ENCODE assay signal across 2 cellular contexts in the genomic region with DNA sequence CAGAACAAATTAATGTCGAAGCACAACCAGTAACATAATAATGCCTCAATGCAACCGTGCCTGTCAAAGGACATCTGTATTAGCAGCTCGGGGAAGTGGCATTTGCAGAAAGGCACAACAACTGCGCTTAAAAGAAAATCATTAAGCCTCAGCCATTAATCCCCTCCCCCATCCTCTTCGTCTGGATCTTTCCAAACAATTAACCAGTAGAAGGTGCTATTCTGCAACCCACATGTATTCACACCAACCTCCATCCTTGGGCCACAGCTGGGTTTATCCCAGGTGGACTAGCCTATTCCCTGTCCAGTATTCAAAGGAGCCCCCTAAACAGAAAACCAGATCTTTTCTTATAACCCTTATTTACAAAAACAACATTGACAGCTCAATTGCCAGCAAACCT.
TF ChIP-seq lines count a peak whose summit lies in the region.

No MANE protein-coding gene starts in this region.

TF ChIP-seq in HCT116, 20 proteins besides CTCF, POLR2A, EP300 and RAD21:
- TF ChIP-seq, protein P1, sequence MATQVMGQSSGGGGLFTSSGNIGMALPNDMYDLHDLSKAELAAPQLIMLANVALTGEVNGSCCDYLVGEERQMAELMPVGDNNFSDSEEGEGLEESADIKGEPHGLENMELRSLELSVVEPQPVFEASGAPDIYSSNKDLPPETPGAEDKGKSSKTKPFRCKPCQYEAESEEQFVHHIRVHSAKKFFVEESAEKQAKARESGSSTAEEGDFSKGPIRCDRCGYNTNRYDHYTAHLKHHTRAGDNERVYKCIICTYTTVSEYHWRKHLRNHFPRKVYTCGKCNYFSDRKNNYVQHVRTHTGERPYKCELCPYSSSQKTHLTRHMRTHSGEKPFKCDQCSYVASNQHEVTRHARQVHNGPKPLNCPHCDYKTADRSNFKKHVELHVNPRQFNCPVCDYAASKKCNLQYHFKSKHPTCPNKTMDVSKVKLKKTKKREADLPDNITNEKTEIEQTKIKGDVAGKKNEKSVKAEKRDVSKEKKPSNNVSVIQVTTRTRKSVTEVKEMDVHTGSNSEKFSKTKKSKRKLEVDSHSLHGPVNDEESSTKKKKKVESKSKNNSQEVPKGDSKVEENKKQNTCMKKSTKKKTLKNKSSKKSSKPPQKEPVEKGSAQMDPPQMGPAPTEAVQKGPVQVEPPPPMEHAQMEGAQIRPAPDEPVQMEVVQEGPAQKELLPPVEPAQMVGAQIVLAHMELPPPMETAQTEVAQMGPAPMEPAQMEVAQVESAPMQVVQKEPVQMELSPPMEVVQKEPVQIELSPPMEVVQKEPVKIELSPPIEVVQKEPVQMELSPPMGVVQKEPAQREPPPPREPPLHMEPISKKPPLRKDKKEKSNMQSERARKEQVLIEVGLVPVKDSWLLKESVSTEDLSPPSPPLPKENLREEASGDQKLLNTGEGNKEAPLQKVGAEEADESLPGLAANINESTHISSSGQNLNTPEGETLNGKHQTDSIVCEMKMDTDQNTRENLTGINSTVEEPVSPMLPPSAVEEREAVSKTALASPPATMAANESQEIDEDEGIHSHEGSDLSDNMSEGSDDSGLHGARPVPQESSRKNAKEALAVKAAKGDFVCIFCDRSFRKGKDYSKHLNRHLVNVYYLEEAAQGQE (IDR thresholded peaks at IDR 0.05; ENCODE audit: low read depth) = no peak
- TF ChIP-seq, protein P2, sequence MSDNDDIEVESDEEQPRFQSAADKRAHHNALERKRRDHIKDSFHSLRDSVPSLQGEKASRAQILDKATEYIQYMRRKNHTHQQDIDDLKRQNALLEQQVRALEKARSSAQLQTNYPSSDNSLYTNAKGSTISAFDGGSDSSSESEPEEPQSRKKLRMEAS (IDR thresholded peaks at IDR 0.05) = peak; percentile 48
- no peak for TF ChIP-seq SRF (IDR thresholded peaks at IDR 0.05; ENCODE audit: low read depth)
- peak; percentile 39 for TF ChIP-seq YY1 (IDR thresholded peaks at IDR 0.05; ENCODE audit: extremely low read depth, insufficient replicate concordance, low read depth, low read length)

TF ChIP-seq in K562, 482 proteins besides CTCF, POLR2A, EP300 and RAD21 (continues in another document):
- TF ChIP-seq, protein P3, sequence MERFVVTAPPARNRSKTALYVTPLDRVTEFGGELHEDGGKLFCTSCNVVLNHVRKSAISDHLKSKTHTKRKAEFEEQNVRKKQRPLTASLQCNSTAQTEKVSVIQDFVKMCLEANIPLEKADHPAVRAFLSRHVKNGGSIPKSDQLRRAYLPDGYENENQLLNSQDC (CRISPR knock-in tag; IDR thresholded peaks at IDR 0.05) = no peak
- TF ChIP-seq, protein P4, sequence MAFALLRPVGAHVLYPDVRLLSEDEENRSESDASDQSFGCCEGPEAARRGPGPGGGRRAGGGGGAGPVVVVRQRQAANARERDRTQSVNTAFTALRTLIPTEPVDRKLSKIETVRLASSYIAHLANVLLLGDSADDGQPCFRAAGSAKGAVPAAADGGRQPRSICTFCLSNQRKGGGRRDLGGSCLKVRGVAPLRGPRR (CRISPR knock-in tag; IDR thresholded peaks at IDR 0.05) = no peak
- TF ChIP-seq ZNF184 (CRISPR knock-in tag; IDR thresholded peaks at IDR 0.05) = no peak
- TF ChIP-seq CTBP1 (IDR thresholded peaks at IDR 0.05; ENCODE audit: borderline replicate concordance) = peak; percentile 64; the same call in 1 of the 2 replicates
- no peak for TF ChIP-seq ZNF778 (CRISPR knock-in tag; IDR thresholded peaks at IDR 0.05)
- 0 out of 2 replicates have a peak, but pooled peaks have one; percentile 50 for TF ChIP-seq HDAC2 (IDR thresholded peaks at IDR 0.05)
- TF ChIP-seq E2F6 (IDR thresholded peaks at IDR 0.05; ENCODE audit: borderline replicate concordance in 1 of 2, extremely low read depth in 1 of 2, insufficient read depth in 1 of 2, insufficient read length in 1 of 2, low read depth in 1 of 2, low read length in 1 of 2, poor library complexity in 1 of 2, severe bottlenecking in 1 of 2) = no peak
- TF ChIP-seq, protein P5, sequence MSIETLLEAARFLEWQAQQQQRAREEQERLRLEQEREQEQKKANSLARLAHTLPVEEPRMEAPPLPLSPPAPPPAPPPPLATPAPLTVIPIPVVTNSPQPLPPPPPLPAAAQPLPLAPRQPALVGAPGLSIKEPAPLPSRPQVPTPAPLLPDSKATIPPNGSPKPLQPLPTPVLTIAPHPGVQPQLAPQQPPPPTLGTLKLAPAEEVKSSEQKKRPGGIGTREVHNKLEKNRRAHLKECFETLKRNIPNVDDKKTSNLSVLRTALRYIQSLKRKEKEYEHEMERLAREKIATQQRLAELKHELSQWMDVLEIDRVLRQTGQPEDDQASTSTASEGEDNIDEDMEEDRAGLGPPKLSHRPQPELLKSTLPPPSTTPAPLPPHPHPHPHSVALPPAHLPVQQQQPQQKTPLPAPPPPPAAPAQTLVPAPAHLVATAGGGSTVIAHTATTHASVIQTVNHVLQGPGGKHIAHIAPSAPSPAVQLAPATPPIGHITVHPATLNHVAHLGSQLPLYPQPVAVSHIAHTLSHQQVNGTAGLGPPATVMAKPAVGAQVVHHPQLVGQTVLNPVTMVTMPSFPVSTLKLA (conservative IDR thresholded peaks at IDR 0.05) = 0 out of 4 replicates have a peak, but pooled peaks have one; percentile 20 to 29
- TF ChIP-seq SMARCA4 (IDR thresholded peaks at IDR 0.05) = peak; percentile 70
- TF ChIP-seq EHMT2 (IDR thresholded peaks at IDR 0.05) = 0 out of 2 replicates have a peak, but pooled peaks have one; percentile 18
- TF ChIP-seq YY1 (IDR thresholded peaks at IDR 0.05; ENCODE audit: borderline replicate concordance in 1 of 3, control insufficient read depth in 1 of 3, extremely low read depth in 1 of 3, insufficient read depth in 3 of 3, insufficient read length in 1 of 3, insufficient replicate concordance in 2 of 3, low read depth in 1 of 3, low read length in 2 of 3) = peak in 1 of 3 experiments; percentile 60
- TF ChIP-seq DACH1 (IDR thresholded peaks at IDR 0.05; ENCODE audit: partially characterized antibody) = peak; percentile 97
- TF ChIP-seq ZNF764 (CRISPR knock-in tag; IDR thresholded peaks at IDR 0.05; ENCODE audit: low read depth) = peak; percentile 74; the same call in 1 of the 2 replicates
- TF ChIP-seq ETS2 (tag; IDR thresholded peaks at IDR 0.05; ENCODE audit: borderline replicate concordance, poor library complexity, severe bottlenecking) = no peak
- no peak for TF ChIP-seq THRB (CRISPR knock-in tag; conservative IDR thresholded peaks at IDR 0.05)
- TF ChIP-seq RB1 (IDR thresholded peaks at IDR 0.05; ENCODE audit: low read depth) = 0 out of 2 replicates have a peak, but pooled peaks have one; percentile 13
- TF ChIP-seq, protein P6, sequence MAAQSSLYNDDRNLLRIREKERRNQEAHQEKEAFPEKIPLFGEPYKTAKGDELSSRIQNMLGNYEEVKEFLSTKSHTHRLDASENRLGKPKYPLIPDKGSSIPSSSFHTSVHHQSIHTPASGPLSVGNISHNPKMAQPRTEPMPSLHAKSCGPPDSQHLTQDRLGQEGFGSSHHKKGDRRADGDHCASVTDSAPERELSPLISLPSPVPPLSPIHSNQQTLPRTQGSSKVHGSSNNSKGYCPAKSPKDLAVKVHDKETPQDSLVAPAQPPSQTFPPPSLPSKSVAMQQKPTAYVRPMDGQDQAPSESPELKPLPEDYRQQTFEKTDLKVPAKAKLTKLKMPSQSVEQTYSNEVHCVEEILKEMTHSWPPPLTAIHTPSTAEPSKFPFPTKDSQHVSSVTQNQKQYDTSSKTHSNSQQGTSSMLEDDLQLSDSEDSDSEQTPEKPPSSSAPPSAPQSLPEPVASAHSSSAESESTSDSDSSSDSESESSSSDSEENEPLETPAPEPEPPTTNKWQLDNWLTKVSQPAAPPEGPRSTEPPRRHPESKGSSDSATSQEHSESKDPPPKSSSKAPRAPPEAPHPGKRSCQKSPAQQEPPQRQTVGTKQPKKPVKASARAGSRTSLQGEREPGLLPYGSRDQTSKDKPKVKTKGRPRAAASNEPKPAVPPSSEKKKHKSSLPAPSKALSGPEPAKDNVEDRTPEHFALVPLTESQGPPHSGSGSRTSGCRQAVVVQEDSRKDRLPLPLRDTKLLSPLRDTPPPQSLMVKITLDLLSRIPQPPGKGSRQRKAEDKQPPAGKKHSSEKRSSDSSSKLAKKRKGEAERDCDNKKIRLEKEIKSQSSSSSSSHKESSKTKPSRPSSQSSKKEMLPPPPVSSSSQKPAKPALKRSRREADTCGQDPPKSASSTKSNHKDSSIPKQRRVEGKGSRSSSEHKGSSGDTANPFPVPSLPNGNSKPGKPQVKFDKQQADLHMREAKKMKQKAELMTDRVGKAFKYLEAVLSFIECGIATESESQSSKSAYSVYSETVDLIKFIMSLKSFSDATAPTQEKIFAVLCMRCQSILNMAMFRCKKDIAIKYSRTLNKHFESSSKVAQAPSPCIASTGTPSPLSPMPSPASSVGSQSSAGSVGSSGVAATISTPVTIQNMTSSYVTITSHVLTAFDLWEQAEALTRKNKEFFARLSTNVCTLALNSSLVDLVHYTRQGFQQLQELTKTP (IDR thresholded peaks at IDR 0.05; ENCODE audit: low read depth in 1 of 2, partially characterized antibody in 2 of 2) = peak in 1 of 2 experiments; percentile 29
- peak in 1 of 2 experiments; percentile 46; a peak in 1 of 4 replicates for TF ChIP-seq SIN3A (IDR thresholded peaks at IDR 0.05; ENCODE audit: borderline replicate concordance in 2 of 2, control insufficient read depth in 1 of 2, low read depth in 2 of 2, low read length in 2 of 2)
- TF ChIP-seq ATF1 (CRISPR knock-in tag; IDR thresholded peaks at IDR 0.05) = no peak
- TF ChIP-seq ATF1 (tag; IDR thresholded peaks at IDR 0.05) = 0 out of 2 replicates have a peak, but pooled peaks have one; percentile 39
- no peak for TF ChIP-seq BRCA1 (IDR thresholded peaks at IDR 0.05)
- no peak for TF ChIP-seq BRCA1 (CRISPR knock-in tag; IDR thresholded peaks at IDR 0.05)
- 0 out of 2 replicates have a peak, but pooled peaks have one; percentile 9 for TF ChIP-seq BCOR (IDR thresholded peaks at IDR 0.05)
- peak; percentile 61; the same call in 1 of the 2 replicates for TF ChIP-seq SMARCE1 (IDR thresholded peaks at IDR 0.05)
- no peak for TF ChIP-seq PRMT5 (CRISPR knock-in tag; IDR thresholded peaks at IDR 0.05)
- peak in 1 of 2 experiments; percentile 59; a peak in 2 of 4 replicates for TF ChIP-seq RCOR1 (IDR thresholded peaks at IDR 0.05; ENCODE audit: borderline replicate concordance in 1 of 2, low read depth in 2 of 2, low read length in 2 of 2)
- no peak for TF ChIP-seq XRCC4 (IDR thresholded peaks at IDR 0.05; ENCODE audit: extremely low read depth, insufficient read depth, insufficient read length)
- 0 out of 4 replicates have a peak, but pooled peaks of 1 of the 2 experiments have one; percentile 43 for TF ChIP-seq MLLT1 (IDR thresholded peaks at IDR 0.05)
- TF ChIP-seq MYC (IDR thresholded peaks at IDR 0.05; ENCODE audit: low read depth, low read length) = 0 out of 2 replicates have a peak, but pooled peaks have one; percentile 39
- no peak for TF ChIP-seq MYC (CRISPR knock-in tag; IDR thresholded peaks at IDR 0.05; ENCODE audit: borderline replicate concordance, low read depth)
- TF ChIP-seq ZEB2 (IDR thresholded peaks at IDR 0.05) = peak; percentile 62; the same call in 1 of the 2 replicates
- TF ChIP-seq ZNF384 (IDR thresholded peaks at IDR 0.05; ENCODE audit: low read depth, low read length) = peak; percentile 28; the same call in 1 of the 2 replicates
- no peak for TF ChIP-seq ZNF592 (IDR thresholded peaks at IDR 0.05)
